In genomic region chr2:133171396-133172004, GRCh38 we compare ENCODE assay signal across 8 cellular contexts.
DNase-seq lines count a peak whose midpoint lies in the region; ATAC-seq and TF ChIP-seq lines count a peak whose summit lies in the region.

No MANE protein-coding gene starts in this region.

- H3K27ac ChIP-seq in A673 (ENCODE audit: low read depth, low read length, poor library complexity, severe bottlenecking) = no peak overlapping the region
- peak overlapping the region; percentile 87 for H3K27ac ChIP-seq in SK-N-MC
- H3K27ac ChIP-seq in foreskin keratinocyte = no peak overlapping the region
- H3K27ac ChIP-seq in sigmoid colon = no peak overlapping the region

- H3K4me3 ChIP-seq in A673 (ENCODE audit: low read depth, low read length, poor library complexity, severe bottlenecking) (no peak overlapping the region), SK-N-MC (no peak overlapping the region), sigmoid colon (no peak overlapping the region)

- 13 to 15% methylated on average over 3 of the region's 3 CpGs for WGBS in sigmoid colon, 2 donors

- H3K27me3 ChIP-seq in A673 (replicated peaks; ENCODE audit: insufficient read depth, low read depth, low read length, poor library complexity) = no peaks in the 10 kb centered on the region
- no peaks in the 10 kb centered on the region for H3K27me3 ChIP-seq in foreskin keratinocyte
- H3K27me3 ChIP-seq in sigmoid colon = no peaks in the 10 kb centered on the region

- BruUV-seq in A673 (replicated peaks; lab: Mats Ljungman, UMichigan) = no TSS peak

- TF ChIP-seq POLR2A in sigmoid colon (IDR thresholded peaks at IDR 0.05) = no peak

- ATAC-seq in foreskin keratinocyte = peak; percentile 55
- no peak for ATAC-seq in HG03095 (IDR thresholded peaks at IDR 0.05; ENCODE audit: unreplicated experiment)

- in situ Hi-C loops in GM13977 (cut with MboI; ENCODE audit: low pct_unique_long_range_greater_than_20kb, low sequenced_read_pairs, unreplicated experiment) = loop anchor here (25.0 kb wide), 1 partner anchor 609 kb away; no protein-coding TSS in a partner anchor

- peaks cover 60% of the 10 kb centered on the region for H3K4me1 ChIP-seq in A673 (ENCODE audit: insufficient read depth, low read length, poor library complexity, severe bottlenecking)
- no peaks in the 10 kb centered on the region for H3K4me1 ChIP-seq in foreskin keratinocyte
- no peaks in the 10 kb centered on the region for H3K4me1 ChIP-seq in sigmoid colon

- H3K36me3 ChIP-seq in A673 (ENCODE audit: insufficient read depth, low read length, poor library complexity, severe bottlenecking) = no peaks in the 10 kb centered on the region
- no peaks in the 10 kb centered on the region for H3K36me3 ChIP-seq in SK-N-MC (ENCODE audit: insufficient read depth, low read length)
- H3K36me3 ChIP-seq in sigmoid colon = no peaks in the 10 kb centered on the region

- intact Hi-C loops in A673 (cut with micrococcal nuclease; ENCODE audit: unreplicated experiment) = loop anchor here (1.0 to 10.0 kb wide), 7 partner anchors 237 to 671 kb away; no protein-coding TSS in a partner anchor
- intact Hi-C loops in sigmoid colon (cut with DNase I) = loop anchor here (1.0 kb wide), 1 partner anchor 624 kb away; no protein-coding TSS in a partner anchor

- DNase-seq in A673 (ENCODE audit: low spot score) = peak; percentile 89
- peak; percentile 22 for DNase-seq in GM13977 (ENCODE audit: low spot score)
- peak; percentile 45 for DNase-seq in NCI-H1092 (lab: John Stamatoyannopoulos, UW)
- DNase-seq in SK-N-MC (ENCODE audit: low read depth, low spot score) = peak; percentile 93
- DNase-seq in foreskin keratinocyte = peak; percentile 13 to 42
- no peak for DNase-seq in sigmoid colon
- DNase-seq in activated CD8-positive, alpha-beta memory T cell treated with anti-CD3 and anti-CD28 coated beads, Interleukin-2, amount 50 U/mL, for 4 hours = no peak

- CTCF ChIA-PET in A673 (lab: Charles Lee) = interaction anchor here (0.6 to 2.0 kb wide), 3 partner anchors 390 to 624 kb away, joined by 3 to 10 read pairs (median 4); no protein-coding TSS in a partner anchor

- POLR2A ChIA-PET in A673 (lab: Charles Lee; ENCODE audit: low non-redundant PET) = no interaction called here

- H3K9me3 ChIP-seq in A673 (ENCODE audit: low read depth, low read length, poor library complexity, severe bottlenecking) (no peaks in the 10 kb centered on the region), SK-N-MC (ENCODE audit: low read depth, low read length) (no peaks in the 10 kb centered on the region), sigmoid colon (no peaks in the 10 kb centered on the region)

- H3K9ac ChIP-seq in SK-N-MC (ENCODE audit: insufficient read length) = no peak overlapping the region

- TF ChIP-seq CTCF in A673 (conservative IDR thresholded peaks at IDR 0.05; ENCODE audit: low read depth, low read length) (peak; percentile 83), GM13977 (IDR thresholded peaks at IDR 0.05; ENCODE audit: extremely low read depth, insufficient read depth, missing control alignments) (peak; percentile 58), foreskin keratinocyte (conservative IDR thresholded peaks at IDR 0.05) (peak; percentile 83), sigmoid colon (IDR thresholded peaks at IDR 0.05) (peak in 3 of 4 experiments; percentile 38 to 58 (median 53))

- TF ChIP-seq EP300 in sigmoid colon (IDR thresholded peaks at IDR 0.05) = no peak

Comparison
In these comparisons a context has a peak if more than half of its experiments do, and no peak if none do; other contexts are left out.
1. DNase-seq: peak in A673 (single experiment), GM13977 (single experiment), NCI-H1092 (single experiment), SK-N-MC (single experiment) and foreskin keratinocyte (2 of 2); none in sigmoid colon (single experiment) and activated CD8-positive, alpha-beta memory T cell treated with anti-CD3 and anti-CD28 coated beads, Interleukin-2, amount 50 U/mL, for 4 hours (single experiment).
2. Peak in every context shown above with its lines, with median percentiles within 50 percentile points of each other: CTCF ChIP-seq.